In genomic region chr7:89914673-89915072, GRCh38 we compare ENCODE assay signal across 19 cellular contexts.
"Had no signal": no experiment of that assay in that cellular context is flagged by ENCODE, and none has a peak within 500 bp of the region (broad histone marks: within the 10 kb centered on the region; RNA-seq: fewer than 3 reads in every experiment).

No MANE protein-coding gene starts in this region.

- H3K36me3 Mint-ChIP-seq: activated naive CD4-positive, alpha-beta T cell treated with anti-CD3 and anti-CD28 coated beads, Interleukin-2, amount 50 U/mL, for 24 hours; immature natural killer cell; mesothelial cell of epicardium had no signal

- ATAC-seq: activated CD4-positive, alpha-beta T cell treated with anti-CD3 and anti-CD28 coated beads for 36 hours; activated T-cell treated with anti-CD3 and anti-CD28 coated beads, Interleukin-2, amount 50 U/mL, for 4 hours; lower lobe of right lung had no signal

- H3K4me1 Mint-ChIP-seq: activated CD4-positive, alpha-beta memory T cell treated with anti-CD3 and anti-CD28 coated beads, Interleukin-2, amount 10 ng/mL, durations not matched to agents 7 days and 5 days; activated CD4-positive, alpha-beta T cell treated with anti-CD3 and anti-CD28 coated beads for 36 hours; activated naive CD4-positive, alpha-beta T cell treated with anti-CD3 and anti-CD28 coated beads, Interleukin-2, amount 50 U/mL, for 24 hours; immature natural killer cell; neural crest cell had no signal

- H3K9me3 ChIP-seq: adrenal gland, esophagus squamous epithelium, lower lobe of right lung, ovary, stomach, testis, upper lobe of left lung had no signal

- H3K27ac Mint-ChIP-seq: activated CD4-positive, alpha-beta memory T cell treated with anti-CD3 and anti-CD28 coated beads, Interleukin-2, amount 10 ng/mL, durations not matched to agents 7 days and 5 days; activated CD4-positive, alpha-beta T cell treated with anti-CD3 and anti-CD28 coated beads for 36 hours; activated naive CD4-positive, alpha-beta T cell treated with anti-CD3 and anti-CD28 coated beads, Interleukin-2, amount 50 U/mL, for 24 hours; immature natural killer cell; mesothelial cell of epicardium had no signal

- H3K27me3 Mint-ChIP-seq: activated CD4-positive, alpha-beta memory T cell treated with anti-CD3 and anti-CD28 coated beads, Interleukin-2, amount 10 ng/mL, durations not matched to agents 7 days and 5 days; activated CD4-positive, alpha-beta T cell treated with anti-CD3 and anti-CD28 coated beads for 36 hours; activated naive CD4-positive, alpha-beta T cell treated with anti-CD3 and anti-CD28 coated beads, Interleukin-2, amount 50 U/mL, for 24 hours had no signal

- H3K27me3 ChIP-seq: adrenal gland, cardiac muscle cell, esophagus squamous epithelium, ovary, stomach, testis, upper lobe of left lung had no signal

- H3K4me3 Mint-ChIP-seq: activated CD4-positive, alpha-beta memory T cell treated with anti-CD3 and anti-CD28 coated beads, Interleukin-2, amount 10 ng/mL, durations not matched to agents 7 days and 5 days; activated CD4-positive, alpha-beta T cell treated with anti-CD3 and anti-CD28 coated beads for 36 hours; activated naive CD4-positive, alpha-beta T cell treated with anti-CD3 and anti-CD28 coated beads, Interleukin-2, amount 50 U/mL, for 24 hours; activated T-cell treated with anti-CD3 and anti-CD28 coated beads, Interleukin-2, amount 50 U/mL, for 4 hours; immature natural killer cell; mesothelial cell of epicardium; neural crest cell had no signal

- H3K4me1 ChIP-seq: adrenal gland, esophagus squamous epithelium, lower lobe of right lung, stomach, upper lobe of left lung had no signal

- H3K36me3 ChIP-seq: adrenal gland, cardiac muscle cell, esophagus squamous epithelium, lower lobe of right lung, ovary, stomach, upper lobe of left lung had no signal

- DNase-seq: activated CD4-positive, alpha-beta memory T cell treated with anti-CD3 and anti-CD28 coated beads, Interleukin-2, amount 10 ng/mL, durations not matched to agents 7 days and 5 days; activated CD4-positive, alpha-beta T cell treated with anti-CD3 and anti-CD28 coated beads for 36 hours; activated effector memory CD4-positive, alpha-beta T cell treated with anti-CD3 and anti-CD28 coated beads, Interleukin-2, amount 50 U/mL, for 16 hours; activated T-cell treated with anti-CD3 and anti-CD28 coated beads, Interleukin-2, amount 50 U/mL, for 4 hours; esophagus squamous epithelium; immature natural killer cell; lower lobe of right lung; ovary; stimulated activated CD4-positive, alpha-beta T cell treated with anti-CD3 and anti-CD28 coated beads, Interleukin-12 subunit alpha, Interleukin-12 subunit beta, amount 100 ng/mL, for 4 hours; stimulated activated CD4-positive, alpha-beta T cell treated with anti-CD3 and anti-CD28 coated beads, Interleukin-2, amount 100 ng/mL, for 24 hours; stomach; testis; upper lobe of left lung had no signal

- H3K27ac ChIP-seq: adrenal gland, cardiac muscle cell, esophagus squamous epithelium, lower lobe of right lung, ovary, stomach, testis, upper lobe of left lung, VCaP had no signal

- H3K4me3 ChIP-seq: adrenal gland, cardiac muscle cell, esophagus squamous epithelium, lower lobe of right lung, ovary, stomach, testis, upper lobe of left lung had no signal

- H3K9me3 Mint-ChIP-seq: activated CD4-positive, alpha-beta memory T cell treated with anti-CD3 and anti-CD28 coated beads, Interleukin-2, amount 10 ng/mL, durations not matched to agents 7 days and 5 days; activated naive CD4-positive, alpha-beta T cell treated with anti-CD3 and anti-CD28 coated beads, Interleukin-2, amount 50 U/mL, for 24 hours; activated T-cell treated with anti-CD3 and anti-CD28 coated beads, Interleukin-2, amount 50 U/mL, for 4 hours; mesothelial cell of epicardium; neural crest cell had no signal
